ENCODE assay signal across 9 cellular contexts in the genomic region with DNA sequence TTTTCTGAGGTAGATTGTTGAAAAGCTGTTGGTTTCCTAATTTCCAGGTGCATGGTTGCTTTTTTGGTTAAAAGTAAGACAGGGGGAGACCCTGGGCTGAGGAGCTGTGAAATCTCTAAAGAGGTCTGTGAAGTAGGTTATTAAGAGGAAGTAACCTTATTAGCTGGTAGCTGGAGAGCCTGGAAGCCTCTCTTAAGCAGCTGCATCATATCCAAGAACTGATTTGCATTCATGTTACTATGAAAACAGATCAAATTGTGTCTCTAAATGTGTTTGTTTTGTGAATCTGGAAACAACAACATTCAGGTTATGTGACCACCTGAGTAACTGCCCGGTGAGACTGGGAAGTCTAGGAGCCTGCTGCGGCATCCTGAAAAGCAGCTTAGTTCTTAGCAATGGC. TPM values are rescaled to one million over a fixed set of nuclear protein-coding genes. Genes with fewer than 3 reads are reported as not detected.
DNase-seq lines count a peak whose midpoint lies in the region; ATAC-seq and TF ChIP-seq lines count a peak whose summit lies in the region.
"Had no signal": no experiment of that assay in that cellular context is flagged by ENCODE, and none has a peak within 500 bp of the region (broad histone marks: within the 10 kb centered on the region; RNA-seq: fewer than 3 reads in every experiment).

No MANE protein-coding gene starts in this region.

- H3K36me3 ChIP-seq in KMS-11 (ENCODE audit: insufficient read depth) (no peaks in the 10 kb centered on the region), lower lobe of right lung (no peaks in the 10 kb centered on the region), GM23248 (ENCODE audit: low read depth) (no peaks in the 10 kb centered on the region)

- DNase-seq in HFFc6: no peak
- DNase-seq in lower lobe of right lung: no peak
- no peak for DNase-seq in GM23248
- DNase-seq in NCI-H526 treated with DMSO at 0.1 percent for 48 hours (lab: John Stamatoyannopoulos, UW): no peak
- no peak for DNase-seq in NCI-H2081 (lab: John Stamatoyannopoulos, UW)
- no peak for DNase-seq in H4 (ENCODE audit: low spot score)

- H3K4me3 ChIP-seq in KMS-11 (IDR thresholded peaks at IDR 0.05; ENCODE audit: insufficient read depth, low read depth, low read length) (no peak overlapping the region), lower lobe of right lung (no peak overlapping the region), GM23248 (no peak overlapping the region)

- H3K9ac ChIP-seq in KMS-11: no peak overlapping the region
- H3K9ac ChIP-seq in GM23248: no peak overlapping the region

- H3K4me1 Mint-ChIP-seq in HFFc6 (ENCODE audit: low read depth): peaks cover 70% of the 10 kb centered on the region
- H3K4me1 Mint-ChIP-seq: activated naive CD4-positive, alpha-beta T cell treated with anti-CD3 and anti-CD28 coated beads, Interleukin-2, amount 50 U/mL, for 24 hours had no signal

- H3K9me2 ChIP-seq in GM23248 (ENCODE audit: insufficient read depth): no peaks in the 10 kb centered on the region

- TF ChIP-seq CTCF in HFFc6 (IDR thresholded peaks at IDR 0.05): no peak
- TF ChIP-seq CTCF in KMS-11 (conservative IDR thresholded peaks at IDR 0.05; ENCODE audit: low read depth, low read length): no peak
- TF ChIP-seq CTCF in lower lobe of right lung (IDR thresholded peaks at IDR 0.05): no peak

- no peak overlapping the region for H3K4me3 Mint-ChIP-seq in HFFc6
- H3K4me3 Mint-ChIP-seq: activated naive CD4-positive, alpha-beta T cell treated with anti-CD3 and anti-CD28 coated beads, Interleukin-2, amount 50 U/mL, for 24 hours had no signal

- H3K9me3 ChIP-seq in lower lobe of right lung: no peaks in the 10 kb centered on the region
- no peaks in the 10 kb centered on the region for H3K9me3 ChIP-seq in GM23248 (ENCODE audit: low read depth)

- H3K27me3 Mint-ChIP-seq in HFFc6 (ENCODE audit: insufficient read depth): no peaks in the 10 kb centered on the region
- H3K27me3 Mint-ChIP-seq: activated naive CD4-positive, alpha-beta T cell treated with anti-CD3 and anti-CD28 coated beads, Interleukin-2, amount 50 U/mL, for 24 hours had no signal

- intact Hi-C loops in lower lobe of right lung (cut with DNase I): no loop called here

- H3K79me2 ChIP-seq in KMS-11 (ENCODE audit: insufficient read depth, low read depth) (peaks cover 68% of the 10 kb centered on the region), GM23248 (ENCODE audit: insufficient read depth) (peaks cover 78% of the 10 kb centered on the region)

- H3F3A ChIP-seq in GM23248 (ENCODE audit: insufficient read depth): 0 out of 2 replicates have a peak, but pooled peaks cover 23% of the 10 kb centered on the region

- peak overlapping the region; percentile 36; the same call in 1 of the 2 replicates for H3K27ac Mint-ChIP-seq in HFFc6
- H3K27ac Mint-ChIP-seq: activated naive CD4-positive, alpha-beta T cell treated with anti-CD3 and anti-CD28 coated beads, Interleukin-2, amount 50 U/mL, for 24 hours had no signal

- no peaks in the 10 kb centered on the region for H3K36me3 Mint-ChIP-seq in HFFc6 (ENCODE audit: low read depth)
- H3K36me3 Mint-ChIP-seq: activated naive CD4-positive, alpha-beta T cell treated with anti-CD3 and anti-CD28 coated beads, Interleukin-2, amount 50 U/mL, for 24 hours had no signal

- WGBS in GM23248 (ENCODE audit: low coverage in 1 of 2, low lambda C conversion rate in 2 of 2, missing lambda C conversion rate in 2 of 2), 2 experiments: 97 to 100% methylated on average over 2 of the region's 2 CpGs

- H3K4me1 ChIP-seq in KMS-11 (ENCODE audit: low read depth, poor library complexity, severe bottlenecking) (peaks cover 76% of the 10 kb centered on the region), lower lobe of right lung (peaks cover 42% of the 10 kb centered on the region), GM23248 (ENCODE audit: insufficient read depth) (peaks cover 48% of the 10 kb centered on the region)

- H4K20me1 ChIP-seq in KMS-11 (ENCODE audit: insufficient read depth) (no peaks in the 10 kb centered on the region), GM23248 (ENCODE audit: insufficient read depth) (peaks cover 6% of the 10 kb centered on the region; the same call in 1 of the 2 replicates)

- H3K4me2 ChIP-seq in KMS-11 (peak overlapping the region; percentile 22; the same call in 1 of the 2 replicates), GM23248 (ENCODE audit: unreplicated experiment) (no peak overlapping the region)

- no peaks in the 10 kb centered on the region for H3K9me3 Mint-ChIP-seq in HFFc6
- H3K9me3 Mint-ChIP-seq: activated naive CD4-positive, alpha-beta T cell treated with anti-CD3 and anti-CD28 coated beads, Interleukin-2, amount 50 U/mL, for 24 hours had no signal

- ATAC-seq in GM18907 (IDR thresholded peaks at IDR 0.05; ENCODE audit: unreplicated experiment): peak; percentile 87
- peak; percentile 59 to 80 for ATAC-seq in lower lobe of right lung

- in situ Hi-C loops in GM23248 (cut with MboI): no loop called here

- no peaks in the 10 kb centered on the region for H3K27me3 ChIP-seq in KMS-11 (ENCODE audit: insufficient read depth, low read depth)
- H3K27me3 ChIP-seq in lower lobe of right lung (ENCODE audit: low read depth): no peaks in the 10 kb centered on the region
- no peaks in the 10 kb centered on the region for H3K27me3 ChIP-seq in GM23248 (replicated peaks; ENCODE audit: insufficient read depth)

- H2AFZ ChIP-seq in KMS-11 (ENCODE audit: low read depth) (no peak overlapping the region), GM23248 (no peak overlapping the region)

- peak overlapping the region; percentile 6; the same call in 1 of the 2 replicates for H3K27ac ChIP-seq in KMS-11
- H3K27ac ChIP-seq in lower lobe of right lung: no peak overlapping the region
- H3K27ac ChIP-seq in GM23248: no peak overlapping the region

RNA-seq across cellular contexts. Expression of gene ARHGAP10, which starts 54.1 kb away (rescaled TPM):
- total RNA-seq in HFFc6 (2021; fragmentation: NEBNext Ultra II Directional; extraction: Animal tissue kit (Norgen Biotek cat#: 25700)): 10 to 100 TPM; 31.1 to 37.1 (median 32.3) TPM
- total RNA-seq in lower lobe of right lung: 26.4 TPM
- total RNA-seq in GM23248 (2014; rRNA removed; shearing (Covaris generic)): 21.0 and 24.8 TPM in 2 replicates
- 17.0 and 19.5 TPM in 2 replicates for polyA plus RNA-seq in GM23248 (2016; fragmentation: Nextera tagmentation; extraction: Ambion mirVana)
- 9.5 and 10.3 TPM in 2 replicates for total RNA-seq in H4 (2014; rRNA removed; shearing (Covaris generic))
